In the genomic region with DNA sequence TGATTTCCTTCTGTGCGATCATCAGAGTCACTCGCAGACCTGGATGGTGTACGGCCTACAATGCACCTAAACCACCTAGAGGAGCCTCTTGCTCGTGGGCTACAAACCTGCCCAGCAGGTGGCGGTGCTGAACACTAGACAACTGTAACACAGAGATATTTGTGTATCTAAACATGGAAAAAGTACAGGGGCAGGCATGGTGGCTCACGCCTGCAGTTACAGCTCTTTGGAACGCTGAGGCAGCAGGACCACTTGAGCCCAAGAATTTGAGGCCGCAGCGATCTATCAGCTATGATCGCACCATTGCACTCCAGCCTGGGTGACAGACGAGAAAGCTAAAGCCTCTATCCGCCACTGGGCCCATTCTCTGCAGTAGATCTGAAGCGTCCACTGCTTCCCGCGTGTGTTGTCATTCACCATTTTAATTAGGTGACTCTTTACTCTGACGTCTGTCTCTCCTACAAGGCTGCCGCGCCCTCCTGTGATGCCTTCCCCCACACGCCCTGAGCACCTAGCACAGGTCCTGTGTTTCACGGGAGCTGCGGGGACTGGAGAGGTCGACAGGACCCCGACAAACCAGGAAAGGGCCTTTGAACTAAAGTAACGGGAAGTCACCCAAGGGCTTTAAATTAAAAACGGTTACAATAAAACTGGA, we compare ENCODE assay signal across 8 cellular contexts. TPM values are rescaled to one million over a fixed set of nuclear protein-coding genes. Genes with fewer than 3 reads are reported as not detected.
DNase-seq lines count a peak whose midpoint lies in the region; ATAC-seq and TF ChIP-seq lines count a peak whose summit lies in the region.

No MANE protein-coding gene starts in this region.

- no peak for TF ChIP-seq POLR2A in ovary (IDR thresholded peaks at IDR 0.05)
- TF ChIP-seq POLR2A in tibial nerve (IDR thresholded peaks at IDR 0.05), result no peak

- H3K27ac Mint-ChIP-seq in activated T-helper 17 cell treated with anti-CD3 and anti-CD28 coated beads, Interleukin-2, amount 50 U/mL, for 72 hours, result peak overlapping the region; percentile 99

- DNase-seq in CD1c-positive myeloid dendritic cell (ENCODE audit: extremely low spot score) (peak; percentile 74), GM19238 (ENCODE audit: insufficient read length, low spot score) (peak; percentile 67), HK-2 (ENCODE audit: unreplicated experiment) (peak; percentile 72), PC-9 (peak; percentile 65 to 76), foreskin melanocyte (peak; percentile 35), ovary (peak; percentile 42 to 75 (median 63)), tibial nerve (ENCODE audit: low spot score in 2 of 2) (peak; percentile 46 to 64)

- CTCF ChIA-PET in PC-9 (lab: Charles Lee), result no interaction called here

- peaks cover 53% of the 10 kb centered on the region for H3K36me3 Mint-ChIP-seq in activated T-helper 17 cell treated with anti-CD3 and anti-CD28 coated beads, Interleukin-2, amount 50 U/mL, for 72 hours (ENCODE audit: low read depth)

- POLR2A ChIA-PET in PC-9 (lab: Charles Lee; ENCODE audit: unreplicated experiment), result interaction anchor here (0.7 kb wide), 1 partner anchor 47 kb away, joined by 4 read pairs; no protein-coding TSS in a partner anchor

- TF ChIP-seq EP300 in ovary (IDR thresholded peaks at IDR 0.05) (no peak), tibial nerve (IDR thresholded peaks at IDR 0.05) (no peak)

- H3K9me3 ChIP-seq in PC-9 (ENCODE audit: insufficient read depth, low read depth), result no peaks in the 10 kb centered on the region
- H3K9me3 ChIP-seq in ovary, result no peaks in the 10 kb centered on the region
- no peaks in the 10 kb centered on the region for H3K9me3 ChIP-seq in tibial nerve

- H3K27ac ChIP-seq in PC-9 (peak overlapping the region; percentile 65), ovary (peak overlapping the region in 1 of 2 donors; percentile 99), tibial nerve (peak overlapping the region; percentile 92 to 97 (median 96))

- no TSS peak for BruUV-seq in PC-9 (replicated peaks; lab: Mats Ljungman, UMichigan)

- H3K27me3 ChIP-seq in PC-9 (ENCODE audit: insufficient read depth, low read depth), result no peaks in the 10 kb centered on the region
- H3K27me3 ChIP-seq in ovary, result no peaks in the 10 kb centered on the region
- no peaks in the 10 kb centered on the region for H3K27me3 ChIP-seq in tibial nerve

- peaks cover 43% of the 10 kb centered on the region for H3K79me2 ChIP-seq in PC-9 (ENCODE audit: low read depth)

- peaks cover 15% of the 10 kb centered on the region for H4K20me1 ChIP-seq in PC-9 (ENCODE audit: insufficient read depth)

- H3K36me3 ChIP-seq in PC-9 (ENCODE audit: low read depth) (no peaks in the 10 kb centered on the region), ovary (no peaks in the 10 kb centered on the region), tibial nerve (peaks cover 0 to 45% (median 10%) of the 10 kb centered on the region in 3 donors)

- TF ChIP-seq CTCF in PC-9 (conservative IDR thresholded peaks at IDR 0.05) (peak; percentile 71), ovary (IDR thresholded peaks at IDR 0.05) (no peak), tibial nerve (IDR thresholded peaks at IDR 0.05) (peak; percentile 19 to 62 (median 35))

- H3K4me1 Mint-ChIP-seq in activated T-helper 17 cell treated with anti-CD3 and anti-CD28 coated beads, Interleukin-2, amount 50 U/mL, for 72 hours, result peaks cover 21% of the 10 kb centered on the region

- intact Hi-C loops in PC-9 (cut with micrococcal nuclease; ENCODE audit: unreplicated experiment) (loop anchor here (2.0 to 10.0 kb wide), 2 partner anchors 51 to 163 kb away; no protein-coding TSS in a partner anchor), ovary (cut with DNase I) (loop anchor here in 2 of 4 donors (5.0 kb wide), 2 partner anchors 46 to 69 kb away; a partner anchor contains a TSS)

- H3F3A ChIP-seq in PC-9 (ENCODE audit: insufficient read depth, low read depth), result no peaks in the 10 kb centered on the region

- peak overlapping the region; percentile 81 for H3K4me2 ChIP-seq in PC-9

- WGBS in ovary, 3 donors, result 4 to 6% (median 6%) methylated on average over 25 of the region's 25 CpGs
- WGBS in tibial nerve, 2 donors, result 8 to 10% methylated on average over 25 of the region's 25 CpGs

- peak overlapping the region; percentile 80 for H2AFZ ChIP-seq in PC-9

- H3K4me3 Mint-ChIP-seq in activated T-helper 17 cell treated with anti-CD3 and anti-CD28 coated beads, Interleukin-2, amount 50 U/mL, for 72 hours, result peak overlapping the region; percentile 94

- peak; percentile 56 for ATAC-seq in activated T-helper 17 cell treated with anti-CD3 and anti-CD28 coated beads, Interleukin-2, amount 50 U/mL, for 72 hours (replicated peaks)

- no peaks in the 10 kb centered on the region for H3K9me3 Mint-ChIP-seq in activated T-helper 17 cell treated with anti-CD3 and anti-CD28 coated beads, Interleukin-2, amount 50 U/mL, for 72 hours

- H3K4me3 ChIP-seq in PC-9, result peak overlapping the region; percentile 88
- H3K4me3 ChIP-seq in ovary, result peak overlapping the region; percentile 97
- H3K4me3 ChIP-seq in tibial nerve, result peak overlapping the region; percentile 89 to 100 (median 96)

- H3K4me1 ChIP-seq in PC-9 (replicated peaks; ENCODE audit: insufficient read depth), result peaks cover 11% of the 10 kb centered on the region
- H3K4me1 ChIP-seq in ovary (ENCODE audit: insufficient read depth), result peaks cover 14% of the 10 kb centered on the region
- H3K4me1 ChIP-seq in tibial nerve, result peaks cover 0 to 58% (median 17%) of the 10 kb centered on the region in 4 donors

- H3K9me2 ChIP-seq in PC-9 (ENCODE audit: insufficient read depth), result no peaks in the 10 kb centered on the region

- no peaks in the 10 kb centered on the region for H3K27me3 Mint-ChIP-seq in activated T-helper 17 cell treated with anti-CD3 and anti-CD28 coated beads, Interleukin-2, amount 50 U/mL, for 72 hours

RNA-seq across cellular contexts. Expression of a gene that starts 0.8 kb away (rescaled TPM):
- 40.7 and 52.8 TPM in 2 replicates for total RNA-seq in PC-9 (2021)
- 10 to 100 TPM; 47.8 to 55.8 TPM for total RNA-seq in activated T-helper 17 cell treated with anti-CD3 and anti-CD28 coated beads, Interleukin-2, amount 50 U/mL, for 72 hours
- 10 to 100 TPM; 31.2 to 70.5 (median 56.4) TPM for total RNA-seq in ovary
- 10 to 100 TPM; 32.4 to 48.3 TPM for polyA plus RNA-seq in ovary
- 10 to 100 TPM; 35.8 to 73.5 (median 45.7) TPM for total RNA-seq in tibial nerve

RNA-seq across cellular contexts. Expression of a gene that starts 0.8 kb away (rescaled TPM):
- total RNA-seq in PC-9 (2021) (40.1 and 44.7 TPM in 2 replicates), ovary (10 to 100 TPM; 23.3 to 64.8 (median 46.8) TPM), tibial nerve (10 to 100 TPM; 29.3 to 44.8 (median 35.0) TPM)
- 10 to 100 TPM; 52.8 to 74.2 TPM for total RNA-seq in activated T-helper 17 cell treated with anti-CD3 and anti-CD28 coated beads, Interleukin-2, amount 50 U/mL, for 72 hours
- polyA plus RNA-seq in ovary, result 10 to 100 TPM; 16.3 to 52.1 TPM

RNA-seq across cellular contexts. Expression of a gene that starts 28.8 kb away (rescaled TPM):
- total RNA-seq in PC-9 (2021), result not detected in 2 replicates
- not detected for total RNA-seq in activated T-helper 17 cell treated with anti-CD3 and anti-CD28 coated beads, Interleukin-2, amount 50 U/mL, for 72 hours
- under 1 TPM in 1 of 7 donors, not detected in 6; 0.69 TPM for total RNA-seq in ovary
- not detected for polyA plus RNA-seq in ovary
- 1 to 10 TPM in 2 of 4 donors, under 1 TPM in 1, not detected in 1; 0.60 to 4.4 (median 1.2) TPM for total RNA-seq in tibial nerve

RNA-seq across cellular contexts. Expression of a gene that starts 31.2 kb away (rescaled TPM):
- total RNA-seq in PC-9 (2021) (18.3 and 31.5 TPM in 2 replicates), ovary (1 to 10 TPM; 1.9 to 5.9 (median 4.4) TPM), tibial nerve (10 to 100 TPM in 1 of 4 donors, 1 to 10 TPM in 3; 2.7 to 11.3 (median 6.4) TPM)
- total RNA-seq in activated T-helper 17 cell treated with anti-CD3 and anti-CD28 coated beads, Interleukin-2, amount 50 U/mL, for 72 hours, result 100 to 1,000 TPM in 1 of 2 donors, 10 to 100 TPM in 1; 83.7 to 336 TPM
- polyA plus RNA-seq in ovary, result 1 to 10 TPM in 1 of 2 donors, under 1 TPM in 1; 0.48 to 1.7 TPM

RNA-seq across cellular contexts. Expression of a gene that starts 39.3 kb away (rescaled TPM):
- total RNA-seq in PC-9 (2021) (not detected in 2 replicates), ovary (1 to 10 TPM in 1 of 7 donors, not detected in 6; 2.0 TPM), tibial nerve (10 to 100 TPM in 3 of 4 donors, 1 to 10 TPM in 1; 9.8 to 29.4 (median 16.6) TPM)
- total RNA-seq in activated T-helper 17 cell treated with anti-CD3 and anti-CD28 coated beads, Interleukin-2, amount 50 U/mL, for 72 hours, result not detected
- not detected for polyA plus RNA-seq in ovary

Comparison
In these comparisons a context has a peak if more than half of its experiments do, and no peak if none do; other contexts are left out.
1. CTCF ChIP-seq: peak in PC-9 (single experiment) and tibial nerve (5 of 5); none in ovary (0 of 3).
2. Peak in every context shown above with its lines, with median percentiles within 50 percentile points of each other: DNase-seq and H3K4me3 ChIP-seq.